8 cellular contexts compared by ENCODE assay signal in the genomic region with DNA sequence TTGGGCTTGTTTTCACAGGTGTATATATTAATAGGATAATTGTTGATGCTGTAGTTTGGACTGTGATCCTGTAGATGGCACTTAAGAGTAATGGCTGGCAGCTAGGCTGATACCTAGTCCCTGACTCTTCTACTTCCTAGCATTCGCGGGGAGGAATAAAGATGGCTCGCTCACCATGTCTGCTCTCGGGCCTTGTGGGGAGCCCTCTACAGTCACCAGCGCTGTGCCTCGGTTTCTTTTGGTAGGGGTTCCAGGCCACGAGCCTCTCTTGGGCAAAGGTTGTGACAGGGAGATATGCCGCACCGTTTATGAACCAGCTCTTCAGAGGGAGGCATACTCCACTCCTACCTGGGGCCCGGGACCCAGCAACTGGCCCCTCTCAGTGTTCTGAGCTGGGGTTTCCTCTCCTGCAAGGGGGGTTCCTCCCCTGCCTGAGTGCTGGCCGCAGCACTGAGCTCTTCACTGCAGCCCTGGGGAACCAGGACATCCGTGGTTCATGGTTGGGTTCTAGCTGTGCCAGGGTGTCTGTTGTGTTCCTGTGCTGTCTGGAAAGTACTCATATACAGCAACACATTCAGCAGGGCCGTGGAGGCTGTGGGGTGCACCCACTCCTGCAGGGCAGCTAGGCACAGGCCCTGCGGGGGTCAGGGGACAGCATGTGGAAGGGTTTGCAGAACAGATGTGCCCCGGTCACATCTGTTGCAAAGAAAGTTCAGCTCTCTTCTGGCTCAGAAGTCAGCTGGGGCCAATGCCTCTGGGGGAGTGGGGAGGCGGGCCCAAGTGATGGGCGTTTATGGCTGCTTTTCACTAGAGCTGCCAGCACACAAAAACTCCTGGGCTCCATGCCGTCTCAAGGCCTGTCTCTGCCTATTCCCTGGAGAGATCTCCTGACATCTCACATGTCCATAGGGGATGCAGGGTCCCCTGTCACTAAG.
A peak's percentile ranks its signal among the peaks of the same experiment; 100 is the strongest.
DNase-seq lines count a peak whose midpoint lies in the region; ATAC-seq and TF ChIP-seq lines count a peak whose summit lies in the region.

No MANE protein-coding gene starts in this region.

- no peaks in the 10 kb centered on the region for H3K9me3 Mint-ChIP-seq in activated CD4-positive, alpha-beta T cell treated with anti-CD3 and anti-CD28 coated beads for 36 hours (ENCODE audit: low read depth)

- H3K4me2 ChIP-seq in PC-3 (ENCODE audit: low read length) = no peak overlapping the region

- ATAC-seq in HG02852 (IDR thresholded peaks at IDR 0.05; ENCODE audit: unreplicated experiment) = peak; percentile 68
- ATAC-seq in PC-3 = peak; percentile 40; the same call in 1 of the 2 replicates
- ATAC-seq in activated CD4-positive, alpha-beta T cell treated with anti-CD3 and anti-CD28 coated beads for 36 hours = no peak

- no peaks in the 10 kb centered on the region for H3K4me1 ChIP-seq in PC-3 (ENCODE audit: insufficient read depth, low read length)
- no peaks in the 10 kb centered on the region for H3K4me1 ChIP-seq in liver (ENCODE audit: control insufficient read depth in 4 of 4, insufficient read depth in 4 of 4, low read length in 3 of 4)
- H3K4me1 ChIP-seq in ovary (ENCODE audit: insufficient read depth) = no peaks in the 10 kb centered on the region

- TF ChIP-seq POLR2A in ovary (IDR thresholded peaks at IDR 0.05) = no peak

- H3K9me2 ChIP-seq in PC-3 (replicated peaks; ENCODE audit: low read length) = no peaks in the 10 kb centered on the region

- peak; percentile 49 for TF ChIP-seq CTCF in PC-3 (conservative IDR thresholded peaks at IDR 0.05; ENCODE audit: low read depth, low read length)
- peak; percentile 20 for TF ChIP-seq CTCF in liver (IDR thresholded peaks at IDR 0.05; ENCODE audit: low read depth, low read length, missing input control)
- TF ChIP-seq CTCF in ovary (IDR thresholded peaks at IDR 0.05) = no peak

- no peak overlapping the region for H3K4me3 ChIP-seq in PC-3 (ENCODE audit: low read length)
- H3K4me3 ChIP-seq in liver (ENCODE audit: low read depth in 1 of 3, low read length in 3 of 3) = no peak overlapping the region
- no peak overlapping the region for H3K4me3 ChIP-seq in ovary

- H3K27me3 Mint-ChIP-seq in activated CD4-positive, alpha-beta T cell treated with anti-CD3 and anti-CD28 coated beads for 36 hours = no peaks in the 10 kb centered on the region

- H3K36me3 Mint-ChIP-seq in activated CD4-positive, alpha-beta T cell treated with anti-CD3 and anti-CD28 coated beads for 36 hours (ENCODE audit: low read depth) = no peaks in the 10 kb centered on the region

- H3K27ac ChIP-seq in PC-3 (ENCODE audit: low read length) = no peak overlapping the region
- no peak overlapping the region for H3K27ac ChIP-seq in liver (ENCODE audit: low read depth in 1 of 2, low read length in 2 of 2)
- no peak overlapping the region for H3K27ac ChIP-seq in ovary

- H3K9ac ChIP-seq in PC-3 (ENCODE audit: low read length) (no peak overlapping the region), liver (ENCODE audit: low read depth in 1 of 2, low read length in 2 of 2) (no peak overlapping the region)

- 80% methylated on average over 18 of the region's 18 CpGs for WGBS in liver
- WGBS in ovary, 3 donors = 88 to 91% (median 88%) methylated on average over 18 of the region's 18 CpGs

- peak; percentile 34 for DNase-seq in DMS 273 (lab: John Stamatoyannopoulos, UW; ENCODE audit: unreplicated experiment)
- no peak for DNase-seq in DMS 273 treated with DMSO at 0.1 percent for 48 hours (lab: John Stamatoyannopoulos, UW)
- peak; percentile 17 for DNase-seq in PC-3
- no peak for DNase-seq in activated CD4-positive, alpha-beta T cell treated with anti-CD3 and anti-CD28 coated beads for 36 hours
- DNase-seq in head of caudate nucleus = no peak
- no peak for DNase-seq in ovary

- no peaks in the 10 kb centered on the region for H3K79me2 ChIP-seq in PC-3 (ENCODE audit: low read length)

- POLR2A ChIA-PET in PC-3 (lab: Charles Lee; ENCODE audit: unreplicated experiment) = no interaction called here
- POLR2A ChIA-PET in activated CD4-positive, alpha-beta T cell treated with anti-CD3 and anti-CD28 coated beads for 36 hours (lab: Charles Lee) = no interaction called here

- no peak overlapping the region for H3K4me3 Mint-ChIP-seq in activated CD4-positive, alpha-beta T cell treated with anti-CD3 and anti-CD28 coated beads for 36 hours

- H3F3A ChIP-seq in PC-3 (ENCODE audit: low read length, unreplicated experiment) = no peaks in the 10 kb centered on the region

- no peaks in the 10 kb centered on the region for H4K20me1 ChIP-seq in PC-3 (ENCODE audit: low read length)

- no peak overlapping the region for H3K27ac Mint-ChIP-seq in activated CD4-positive, alpha-beta T cell treated with anti-CD3 and anti-CD28 coated beads for 36 hours

- TF ChIP-seq EP300 in ovary (IDR thresholded peaks at IDR 0.05) = no peak

- H3K4me1 Mint-ChIP-seq in activated CD4-positive, alpha-beta T cell treated with anti-CD3 and anti-CD28 coated beads for 36 hours = no peaks in the 10 kb centered on the region

- H3K36me3 ChIP-seq in PC-3 (ENCODE audit: low read depth, low read length) (no peaks in the 10 kb centered on the region), liver (ENCODE audit: control insufficient read depth in 4 of 4, insufficient read depth in 3 of 4, low read depth in 1 of 4, low read length in 3 of 4) (no peaks in the 10 kb centered on the region), ovary (no peaks in the 10 kb centered on the region)

- no TSS peak for BruUV-seq in PC-3 (replicated peaks; lab: Mats Ljungman, UMichigan)

- TF ChIP-seq RAD21 in liver (IDR thresholded peaks at IDR 0.05) = peak in 1 of 2 donors; percentile 34

- H3K9me3 ChIP-seq in PC-3 (ENCODE audit: low read length) (no peaks in the 10 kb centered on the region), liver (ENCODE audit: control insufficient read depth in 4 of 4, low read length in 3 of 4) (no peaks in the 10 kb centered on the region), ovary (no peaks in the 10 kb centered on the region)

- CTCF ChIA-PET in PC-3 (lab: Charles Lee) = no interaction called here
- CTCF ChIA-PET in activated CD4-positive, alpha-beta T cell treated with anti-CD3 and anti-CD28 coated beads for 36 hours (lab: Charles Lee) = interaction anchor here (0.6 to 1.2 kb wide), 8 partner anchors 9 to 1950 kb away, joined by 3 to 4 read pairs (median 3); no protein-coding TSS in a partner anchor

- intact Hi-C loops in PC-3 (cut with micrococcal nuclease) = no loop called here
- intact Hi-C loops in activated CD4-positive, alpha-beta T cell treated with anti-CD3 and anti-CD28 coated beads for 36 hours (cut with DNase I, micrococcal nuclease) = no loop called here
- intact Hi-C loops in head of caudate nucleus (cut with DNase I) = no loop called here
- intact Hi-C loops in ovary (cut with DNase I) = no loop called here

- H3K27me3 ChIP-seq in PC-3 (ENCODE audit: low read length) (no peaks in the 10 kb centered on the region), liver (ENCODE audit: control insufficient read depth in 4 of 4, insufficient read depth in 4 of 4, low read length in 3 of 4) (no peaks in the 10 kb centered on the region), ovary (no peaks in the 10 kb centered on the region)

- H2AFZ ChIP-seq in PC-3 (ENCODE audit: low read length) = peak overlapping the region; percentile 67; the same call in 1 of the 2 replicates

TF ChIP-seq in liver, 16 proteins besides CTCF, POLR2A, EP300 and RAD21 (continues in another document):
- TF ChIP-seq EGR1 (IDR thresholded peaks at IDR 0.05; ENCODE audit: low read depth in 2 of 2) = no peak
- TF ChIP-seq, protein P1, sequence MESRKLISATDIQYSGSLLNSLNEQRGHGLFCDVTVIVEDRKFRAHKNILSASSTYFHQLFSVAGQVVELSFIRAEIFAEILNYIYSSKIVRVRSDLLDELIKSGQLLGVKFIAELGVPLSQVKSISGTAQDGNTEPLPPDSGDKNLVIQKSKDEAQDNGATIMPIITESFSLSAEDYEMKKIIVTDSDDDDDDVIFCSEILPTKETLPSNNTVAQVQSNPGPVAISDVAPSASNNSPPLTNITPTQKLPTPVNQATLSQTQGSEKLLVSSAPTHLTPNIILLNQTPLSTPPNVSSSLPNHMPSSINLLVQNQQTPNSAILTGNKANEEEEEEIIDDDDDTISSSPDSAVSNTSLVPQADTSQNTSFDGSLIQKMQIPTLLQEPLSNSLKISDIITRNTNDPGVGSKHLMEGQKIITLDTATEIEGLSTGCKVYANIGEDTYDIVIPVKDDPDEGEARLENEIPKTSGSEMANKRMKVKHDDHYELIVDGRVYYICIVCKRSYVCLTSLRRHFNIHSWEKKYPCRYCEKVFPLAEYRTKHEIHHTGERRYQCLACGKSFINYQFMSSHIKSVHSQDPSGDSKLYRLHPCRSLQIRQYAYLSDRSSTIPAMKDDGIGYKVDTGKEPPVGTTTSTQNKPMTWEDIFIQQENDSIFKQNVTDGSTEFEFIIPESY (IDR thresholded peaks at IDR 0.05) = no peak
- no peak for TF ChIP-seq RXRA (IDR thresholded peaks at IDR 0.05)
- no peak for TF ChIP-seq YY1 (IDR thresholded peaks at IDR 0.05)
- TF ChIP-seq, protein P2, sequence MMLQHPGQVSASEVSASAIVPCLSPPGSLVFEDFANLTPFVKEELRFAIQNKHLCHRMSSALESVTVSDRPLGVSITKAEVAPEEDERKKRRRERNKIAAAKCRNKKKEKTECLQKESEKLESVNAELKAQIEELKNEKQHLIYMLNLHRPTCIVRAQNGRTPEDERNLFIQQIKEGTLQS (IDR thresholded peaks at IDR 0.05) = no peak
- TF ChIP-seq NR2F2 (IDR thresholded peaks at IDR 0.05) = no peak
- no peak for TF ChIP-seq HNF4G (IDR thresholded peaks at IDR 0.05)
- TF ChIP-seq, protein P3, sequence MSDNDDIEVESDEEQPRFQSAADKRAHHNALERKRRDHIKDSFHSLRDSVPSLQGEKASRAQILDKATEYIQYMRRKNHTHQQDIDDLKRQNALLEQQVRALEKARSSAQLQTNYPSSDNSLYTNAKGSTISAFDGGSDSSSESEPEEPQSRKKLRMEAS (IDR thresholded peaks at IDR 0.05) = no peak
- TF ChIP-seq JUND (IDR thresholded peaks at IDR 0.05) = no peak
- TF ChIP-seq TAF1 (conservative IDR thresholded peaks at IDR 0.05) = no peak
- TF ChIP-seq FOXA2 (IDR thresholded peaks at IDR 0.05) = no peak
- no peak for TF ChIP-seq HNF4A (conservative IDR thresholded peaks at IDR 0.05)
- TF ChIP-seq SP1 (IDR thresholded peaks at IDR 0.05) = no peak
- TF ChIP-seq FOXA1 (IDR thresholded peaks at IDR 0.05) = no peak
- TF ChIP-seq GABPA (IDR thresholded peaks at IDR 0.05 in 1 of 2, conservative IDR thresholded peaks at IDR 0.05 in 1 of 2) = no peak

Comparison
In these comparisons a context has a peak if more than half of its experiments do, and no peak if none do; other contexts are left out.
1. DNase-seq: peak in DMS 273 (single experiment) and PC-3 (single experiment); none in DMS 273 treated with DMSO at 0.1 percent for 48 hours (single experiment), activated CD4-positive, alpha-beta T cell treated with anti-CD3 and anti-CD28 coated beads for 36 hours (single experiment), head of caudate nucleus (0 of 42) and ovary (0 of 5).
2. CTCF ChIP-seq: peak in PC-3 (single experiment) and liver (single experiment); none in ovary (0 of 3).